ENCODE assay signal across 8 cellular contexts in the genomic region with DNA sequence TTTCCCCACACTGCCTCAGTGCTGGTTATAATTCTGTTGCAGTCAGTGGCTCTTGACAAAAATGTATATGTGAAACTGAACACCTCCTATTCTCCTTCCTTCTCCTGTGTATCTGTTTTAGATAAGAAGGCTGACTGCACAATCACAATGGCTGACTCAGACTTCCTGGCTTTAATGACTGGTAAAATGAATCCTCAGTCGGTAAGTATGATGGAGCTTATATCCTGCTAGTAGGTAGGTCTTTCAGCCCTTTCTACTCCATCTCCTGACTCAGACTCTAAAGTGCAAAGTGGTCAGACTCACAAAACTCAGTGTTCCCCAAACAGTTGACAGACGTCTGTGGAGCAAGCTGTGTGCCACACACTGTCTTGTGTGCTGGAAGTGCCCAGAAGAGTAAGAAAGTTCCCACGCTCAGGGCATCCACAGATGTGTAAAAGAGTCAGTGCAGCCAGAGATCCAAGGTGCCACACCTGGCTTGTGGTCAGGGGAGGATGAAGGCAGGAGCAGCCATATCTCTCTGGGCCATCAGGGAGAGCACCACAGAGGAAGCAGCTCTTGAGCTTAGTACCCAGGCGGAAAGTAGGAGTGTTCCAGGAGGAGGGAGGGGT. TPM values are rescaled to one million over a fixed set of nuclear protein-coding genes. Genes with fewer than 3 reads are reported as not detected.
DNase-seq lines count a peak whose midpoint lies in the region; ATAC-seq, FAIRE-seq and TF ChIP-seq lines count a peak whose summit lies in the region.

No MANE protein-coding gene starts in this region.

- no peaks in the 10 kb centered on the region for H3K79me2 ChIP-seq in DND-41 (ENCODE audit: insufficient read depth, low read length)

- no peak overlapping the region for H3K4me3 ChIP-seq in DND-41 (ENCODE audit: low read depth in 1 of 2, low read length in 2 of 2)
- H3K4me3 ChIP-seq in MG63 = no peak overlapping the region
- H3K4me3 ChIP-seq in astrocyte of the cerebellum (ENCODE audit: low read depth, low read length) = no peak overlapping the region

- 0 out of 2 replicates have a peak overlapping the region, but pooled peaks have one; percentile 4 for H3K27ac ChIP-seq in DND-41 (ENCODE audit: low read length)

- no peak overlapping the region for H2AFZ ChIP-seq in DND-41 (ENCODE audit: low read depth, low read length)

- no peak overlapping the region for H3K9ac ChIP-seq in DND-41 (ENCODE audit: low read depth, low read length)

- ATAC-seq in DND-41 (ENCODE audit: insufficient read depth, low read depth) (peak; percentile 70), HG03159 (IDR thresholded peaks at IDR 0.05; ENCODE audit: unreplicated experiment) (no peak), GM21786 (IDR thresholded peaks at IDR 0.05; ENCODE audit: unreplicated experiment) (no peak)

- FAIRE-seq in HTR-8/SVneo (lab: Jason Lieb, UNC) = no peak

- H3K4me2 ChIP-seq in DND-41 (ENCODE audit: insufficient read depth, low read length) = no peak overlapping the region

- H3K36me3 ChIP-seq in DND-41 (ENCODE audit: insufficient read depth, low read length) = peaks cover 29% of the 10 kb centered on the region; the same call in 1 of the 2 replicates
- peaks cover 23% of the 10 kb centered on the region for H3K36me3 ChIP-seq in MG63

- H4K20me1 ChIP-seq in DND-41 (ENCODE audit: insufficient read depth, low read length) = no peaks in the 10 kb centered on the region

- DNase-seq in DND-41 (peak; percentile 40), MG63 (peak; percentile 26), astrocyte of the cerebellum (ENCODE audit: low read depth) (peak; percentile 93), lung microvascular endothelial cell (ENCODE audit: low read depth in 2 of 2) (peak; percentile 55 to 92), NCI-H1930 (lab: John Stamatoyannopoulos, UW) (no peak), HTR-8/SVneo (ENCODE audit: insufficient read length, low spot score) (no peak)

- in situ Hi-C loops in astrocyte of the cerebellum (cut with HindIII; ENCODE audit: low sequenced_read_pairs) = no loop called here

- TF ChIP-seq CTCF in DND-41 (IDR thresholded peaks at IDR 0.05; ENCODE audit: borderline replicate concordance, extremely low read depth, low read length, poor library complexity, severe bottlenecking) (no peak), astrocyte of the cerebellum (IDR thresholded peaks at IDR 0.05; ENCODE audit: low read depth, low read length, missing control alignments) (no peak)

- no peaks in the 10 kb centered on the region for H3K4me1 ChIP-seq in DND-41 (ENCODE audit: insufficient read depth, low read length)

- H3K27me3 ChIP-seq in DND-41 (ENCODE audit: insufficient read depth, low read length, poor library complexity) (no peaks in the 10 kb centered on the region), MG63 (no peaks in the 10 kb centered on the region)

- H3K9me3 ChIP-seq in DND-41 (ENCODE audit: insufficient read depth, low read length, severe bottlenecking) = no peaks in the 10 kb centered on the region
- no peaks in the 10 kb centered on the region; the same call in 1 of the 2 replicates for H3K9me3 ChIP-seq in MG63

RNA-seq across cellular contexts. Expression of a gene that starts 14.2 kb away (rescaled TPM):
- 0.10 TPM in 1 of 2 replicates, not detected in the other for total RNA-seq in MG63 (2014; rRNA removed; shearing (Covaris generic); ENCODE audit: low replicate concordance)
- under 0.01 and 0.22 TPM in 2 replicates for total RNA-seq in lung microvascular endothelial cell

Comparison
In these comparisons a context has a peak if more than half of its experiments do, and no peak if none do; other contexts are left out.
1. DNase-seq: peak in DND-41 (single experiment), MG63 (single experiment), astrocyte of the cerebellum (single experiment) and lung microvascular endothelial cell (2 of 2); none in NCI-H1930 (0 of 2) and HTR-8/SVneo (single experiment).